In genomic region chr16:18796377-18796776, GRCh38 we compare ENCODE assay signal across 2 cellular contexts.
TF ChIP-seq lines count a peak whose summit lies in the region.

No MANE protein-coding gene starts in this region.

TF ChIP-seq in endothelial cell of umbilical vein, 7 proteins besides CTCF, POLR2A, EP300 and RAD21:
- TF ChIP-seq EZH2 (IDR thresholded peaks at IDR 0.05; ENCODE audit: borderline replicate concordance, low read depth, low read length, severe bottlenecking) (no peak), JUN (IDR thresholded peaks at IDR 0.05; ENCODE audit: borderline replicate concordance, insufficient read depth, insufficient read length, low read depth) (no peak), GATA2 (IDR thresholded peaks at IDR 0.05; ENCODE audit: insufficient read depth, insufficient read length, low read depth, low read length) (peak; percentile 68), MAX (IDR thresholded peaks at IDR 0.05; ENCODE audit: insufficient read depth, insufficient read length) (no peak), MYC (IDR thresholded peaks at IDR 0.05; ENCODE audit: low read depth, low read length) (no peak), POLR2AphosphoS5 (IDR thresholded peaks at IDR 0.05; ENCODE audit: insufficient read depth, low read depth, low read length) (peak; percentile 28)

TF ChIP-seq in GM23338, 12 proteins besides CTCF, POLR2A, EP300 and RAD21:
- TF ChIP-seq EZH2 (IDR thresholded peaks at IDR 0.05; ENCODE audit: low read depth, unreplicated experiment) (no peak), EZH2phosphoT487 (IDR thresholded peaks at IDR 0.05; ENCODE audit: unreplicated experiment) (no peak), REST (IDR thresholded peaks at IDR 0.05; ENCODE audit: unreplicated experiment) (no peak), ZNF331 (CRISPR knock-in tag; IDR thresholded peaks at IDR 0.05; ENCODE audit: low read depth) (no peak), CREB1 (CRISPR knock-in tag; IDR thresholded peaks at IDR 0.05; ENCODE audit: low read depth) (no peak), STAT1 (IDR thresholded peaks at IDR 0.05; ENCODE audit: unreplicated experiment) (no peak), JUNB (IDR thresholded peaks at IDR 0.05; ENCODE audit: unreplicated experiment) (no peak), ETS1 (IDR thresholded peaks at IDR 0.05) (no peak), NANOG (IDR thresholded peaks at IDR 0.05; ENCODE audit: borderline replicate concordance) (no peak)
TF ChIP-seq in GM23338: peak in this region for 0.
